18 cellular contexts compared by ENCODE assay signal in genomic region chr6:137761072-137761471, GRCh38.
"Had no signal": no experiment of that assay in that cellular context is flagged by ENCODE, and none has a peak within 500 bp of the region (broad histone marks: within the 10 kb centered on the region; RNA-seq: fewer than 3 reads in every experiment).

No MANE protein-coding gene starts in this region.

- ATAC-seq: gastrocnemius medialis; stimulated activated memory B cell treated with anti-CD40 and anti-IgM and Interleukin-4, amounts not matched to agents 10 μg/mL and 1 μg/mL and 100 μg/mL, for 72 hours had no signal

- DNase-seq: activated CD4-positive, alpha-beta T cell treated with anti-CD3 and anti-CD28 coated beads for 1 hour; activated CD8-positive, alpha-beta memory T cell treated with anti-CD3 and anti-CD28 coated beads for 24 hours; activated CD8-positive, alpha-beta memory T cell treated with anti-CD3 and anti-CD28 coated beads, Interleukin-2, amount 50 U/mL, for 48 hours; activated gamma-delta T cell treated with Interleukin-2 at 50 U/mL for 16 hours; activated naive CD8-positive, alpha-beta T cell treated with anti-CD3 and anti-CD28 coated beads, Interleukin-2, amount 10 ng/mL, durations not matched to agents 7 days and 5 days; amygdala; colonic mucosa; gastrocnemius medialis; head of caudate nucleus; left ventricle myocardium inferior; mammary epithelial cell; naive B cell; ovary; stimulated activated CD4-positive, alpha-beta T cell treated with anti-CD3 and anti-CD28 coated beads, Interleukin-4, amount 100 ng/mL, for 24 hours; testis; upper lobe of left lung; WERI-Rb-1 had no signal

- H3K27ac ChIP-seq: colonic mucosa, gastrocnemius medialis, left ventricle myocardium inferior, ovary, testis, upper lobe of left lung, WERI-Rb-1 had no signal

- H3K4me3 ChIP-seq: colonic mucosa, gastrocnemius medialis, left ventricle myocardium inferior, ovary, testis, upper lobe of left lung had no signal

- H3K36me3 Mint-ChIP-seq: stimulated activated memory B cell treated with anti-CD40 and anti-IgM and Interleukin-4, amounts not matched to agents 10 μg/mL and 1 μg/mL and 100 μg/mL, for 72 hours had no signal

- H3K9me3 ChIP-seq: colonic mucosa, gastrocnemius medialis, left ventricle myocardium inferior, ovary, testis, upper lobe of left lung had no signal

- H3K27ac Mint-ChIP-seq: activated naive CD8-positive, alpha-beta T cell treated with anti-CD3 and anti-CD28 coated beads, Interleukin-2, amount 10 ng/mL, durations not matched to agents 7 days and 5 days; naive B cell; stimulated activated memory B cell treated with anti-CD40 and anti-IgM and Interleukin-4, amounts not matched to agents 10 μg/mL and 1 μg/mL and 100 μg/mL, for 72 hours had no signal

- H3K27me3 ChIP-seq: colonic mucosa, gastrocnemius medialis, ovary, testis, upper lobe of left lung had no signal

- H3K9me3 Mint-ChIP-seq: activated naive CD8-positive, alpha-beta T cell treated with anti-CD3 and anti-CD28 coated beads, Interleukin-2, amount 10 ng/mL, durations not matched to agents 7 days and 5 days; naive B cell; stimulated activated memory B cell treated with anti-CD40 and anti-IgM and Interleukin-4, amounts not matched to agents 10 μg/mL and 1 μg/mL and 100 μg/mL, for 72 hours had no signal

- H3K4me1 Mint-ChIP-seq: activated naive CD8-positive, alpha-beta T cell treated with anti-CD3 and anti-CD28 coated beads, Interleukin-2, amount 10 ng/mL, durations not matched to agents 7 days and 5 days; stimulated activated memory B cell treated with anti-CD40 and anti-IgM and Interleukin-4, amounts not matched to agents 10 μg/mL and 1 μg/mL and 100 μg/mL, for 72 hours had no signal

- H3K4me1 ChIP-seq: colonic mucosa, gastrocnemius medialis, left ventricle myocardium inferior, testis, upper lobe of left lung had no signal

- H3K27me3 Mint-ChIP-seq: activated naive CD8-positive, alpha-beta T cell treated with anti-CD3 and anti-CD28 coated beads, Interleukin-2, amount 10 ng/mL, durations not matched to agents 7 days and 5 days; naive B cell; stimulated activated memory B cell treated with anti-CD40 and anti-IgM and Interleukin-4, amounts not matched to agents 10 μg/mL and 1 μg/mL and 100 μg/mL, for 72 hours had no signal

- H3K36me3 ChIP-seq: colonic mucosa, gastrocnemius medialis, left ventricle myocardium inferior, ovary, upper lobe of left lung, WERI-Rb-1 had no signal

- H3K4me3 Mint-ChIP-seq: activated naive CD8-positive, alpha-beta T cell treated with anti-CD3 and anti-CD28 coated beads, Interleukin-2, amount 10 ng/mL, durations not matched to agents 7 days and 5 days; naive B cell; stimulated activated memory B cell treated with anti-CD40 and anti-IgM and Interleukin-4, amounts not matched to agents 10 μg/mL and 1 μg/mL and 100 μg/mL, for 72 hours had no signal
